In the genomic region with DNA sequence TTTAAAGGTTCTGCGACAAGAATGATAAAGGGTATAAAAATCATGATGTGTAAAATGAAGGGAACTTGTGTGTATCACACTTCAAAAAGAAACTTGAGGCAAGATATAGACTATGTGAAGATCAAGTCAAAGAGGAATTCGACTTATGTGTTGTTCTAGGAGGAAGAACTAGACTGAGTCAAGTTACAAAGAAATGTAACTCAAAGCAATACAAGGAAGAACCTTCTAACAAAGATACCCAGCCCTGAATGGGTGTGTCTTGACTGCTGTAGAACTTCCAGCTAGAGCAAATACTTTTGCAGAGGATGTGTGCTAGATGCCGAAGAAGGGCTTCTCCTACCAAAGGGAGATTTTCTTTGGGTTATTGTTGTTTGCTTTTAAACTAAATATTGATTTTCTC, we compare ENCODE assay signal across 16 cellular contexts. TPM values are rescaled to one million over a fixed set of nuclear protein-coding genes. Genes with fewer than 3 reads are reported as not detected.
DNase-seq lines count a peak whose midpoint lies in the region; ATAC-seq and FAIRE-seq lines count a peak whose summit lies in the region.
"Had no signal": no experiment of that assay in that cellular context is flagged by ENCODE, and none has a peak within 500 bp of the region (broad histone marks: within the 10 kb centered on the region; RNA-seq: fewer than 3 reads in every experiment).

No MANE protein-coding gene starts in this region.

- no peaks in the 10 kb centered on the region for H3K36me3 ChIP-seq in small intestine (ENCODE audit: control insufficient read depth in 2 of 2, insufficient read depth in 2 of 2, low read length in 2 of 2)
- H3K36me3 ChIP-seq: thoracic aorta had no signal

- H3K27ac Mint-ChIP-seq in activated naive CD8-positive, alpha-beta T cell = no peak overlapping the region
- H3K27ac Mint-ChIP-seq in activated naive CD8-positive, alpha-beta T cell treated with anti-CD3 and anti-CD28 coated beads, Interleukin-2, amount 50 U/mL, for 24 hours = no peak overlapping the region
- peak overlapping the region; percentile 9 for H3K27ac Mint-ChIP-seq in T-helper 17 cell

- H3K9me3 Mint-ChIP-seq in activated naive CD8-positive, alpha-beta T cell (ENCODE audit: low read depth) = no peaks in the 10 kb centered on the region
- no peaks in the 10 kb centered on the region for H3K9me3 Mint-ChIP-seq in activated naive CD8-positive, alpha-beta T cell treated with anti-CD3 and anti-CD28 coated beads, Interleukin-2, amount 50 U/mL, for 24 hours

- H3K4me1 Mint-ChIP-seq in activated naive CD8-positive, alpha-beta T cell (ENCODE audit: low read depth) = peaks cover 36% of the 10 kb centered on the region
- peaks cover 22% of the 10 kb centered on the region for H3K4me1 Mint-ChIP-seq in activated naive CD8-positive, alpha-beta T cell treated with anti-CD3 and anti-CD28 coated beads, Interleukin-2, amount 50 U/mL, for 24 hours
- H3K4me1 Mint-ChIP-seq in T-helper 17 cell = peaks cover 38% of the 10 kb centered on the region

- no peak for DNase-seq in activated naive CD8-positive, alpha-beta T cell treated with anti-CD3 and anti-CD28 coated beads, Interleukin-2, amount 50 U/mL, for 24 hours
- DNase-seq in T-helper 17 cell (no peak), fibroblast of peridontal ligament (ENCODE audit: extremely low read depth) (peak; percentile 6), small intestine (peak; percentile 35), HT-29 (ENCODE audit: low spot score) (no peak), DMS153 treated with DMSO at 0.1 percent for 48 hours (lab: John Stamatoyannopoulos, UW; ENCODE audit: unreplicated experiment) (no peak)
- DNase-seq: activated CD8-positive, alpha-beta memory T cell treated with anti-CD3 and anti-CD28 coated beads for 24 hours; activated gamma-delta T cell treated with Interleukin-2 at 50 U/mL for 16 hours; DMS 273 treated with DMSO at 0.1 percent for 48 hours; HCEC 1CT; MM.1S; NCI-H2029; NCI-H524 treated with DMSO at 0.1 percent for 48 hours had no signal

- H3K27me3 Mint-ChIP-seq in activated naive CD8-positive, alpha-beta T cell = no peaks in the 10 kb centered on the region
- H3K27me3 Mint-ChIP-seq in activated naive CD8-positive, alpha-beta T cell treated with anti-CD3 and anti-CD28 coated beads, Interleukin-2, amount 50 U/mL, for 24 hours = no peaks in the 10 kb centered on the region
- H3K27me3 Mint-ChIP-seq in T-helper 17 cell = no peaks in the 10 kb centered on the region

- no peak for FAIRE-seq in small intestine (lab: Jason Lieb, UNC)

- H3K27me3 ChIP-seq in small intestine (ENCODE audit: control insufficient read depth in 2 of 2, insufficient read depth in 2 of 2, low read length in 2 of 2) = no peaks in the 10 kb centered on the region

- peaks cover 0 to 7% of the 10 kb centered on the region in 2 donors for H3K4me1 ChIP-seq in small intestine (ENCODE audit: control insufficient read depth in 2 of 2, insufficient read depth in 1 of 2, low read depth in 1 of 2, low read length in 1 of 2)

- no peak overlapping the region for H3K27ac ChIP-seq in small intestine (ENCODE audit: low read depth in 1 of 2, low read length in 1 of 2)
- H3K27ac ChIP-seq: thoracic aorta had no signal

- ATAC-seq in activated naive CD8-positive, alpha-beta T cell treated with anti-CD3 and anti-CD28 coated beads, Interleukin-2, amount 50 U/mL, for 24 hours = no peak
- no peak for ATAC-seq in T-helper 17 cell
- no peak for ATAC-seq in HG02938 (IDR thresholded peaks at IDR 0.05; ENCODE audit: unreplicated experiment)

- WGBS in small intestine, 3 donors = 66 to 73% (median 69%) methylated on average over 3 of the region's 3 CpGs

- no peaks in the 10 kb centered on the region for H3K9me3 ChIP-seq in T-helper 17 cell (ENCODE audit: control insufficient read depth, low read length, poor library complexity, severe bottlenecking)
- H3K9me3 ChIP-seq in small intestine (ENCODE audit: control insufficient read depth, low read depth) = no peaks in the 10 kb centered on the region
- H3K9me3 ChIP-seq: thoracic aorta had no signal

- no peak overlapping the region for H3K4me3 ChIP-seq in small intestine (ENCODE audit: low read depth in 1 of 2, low read length in 2 of 2)

- peaks cover 7% of the 10 kb centered on the region for H3K36me3 Mint-ChIP-seq in activated naive CD8-positive, alpha-beta T cell
- peaks cover 2% of the 10 kb centered on the region for H3K36me3 Mint-ChIP-seq in activated naive CD8-positive, alpha-beta T cell treated with anti-CD3 and anti-CD28 coated beads, Interleukin-2, amount 50 U/mL, for 24 hours (ENCODE audit: low read depth)
- peaks cover under 1% of the 10 kb centered on the region for H3K36me3 Mint-ChIP-seq in T-helper 17 cell (ENCODE audit: low read depth)

- peak overlapping the region; percentile 61 for H3K4me3 Mint-ChIP-seq in activated naive CD8-positive, alpha-beta T cell
- H3K4me3 Mint-ChIP-seq in activated naive CD8-positive, alpha-beta T cell treated with anti-CD3 and anti-CD28 coated beads, Interleukin-2, amount 50 U/mL, for 24 hours = no peak overlapping the region
- H3K4me3 Mint-ChIP-seq in T-helper 17 cell = no peak overlapping the region

RNA-seq across cellular contexts. Expression of a gene that starts 2.4 kb away (rescaled TPM):
- total RNA-seq in T-helper 17 cell = 1 to 10 TPM; 4.8 to 5.5 TPM
- 1 to 10 TPM; 1.8 to 3.7 (median 3.0) TPM for polyA plus RNA-seq in small intestine
- 9.9 and 13.8 TPM in 2 replicates for total RNA-seq in HT-29 (2014; rRNA removed; shearing (Covaris generic))

RNA-seq across cellular contexts. Expression of a gene that starts 3.7 kb away (rescaled TPM):
- total RNA-seq in T-helper 17 cell = 10 to 100 TPM; 17.5 to 18.7 TPM
- polyA plus RNA-seq in small intestine = 10 to 100 TPM in 1 of 3 donors, 1 to 10 TPM in 2; 4.5 to 10.5 (median 5.7) TPM
- 3.5 and 4.1 TPM in 2 replicates for total RNA-seq in HT-29 (2014; rRNA removed; shearing (Covaris generic))

Comparison
In these comparisons a context has a peak if more than half of its experiments do, and no peak if none do; other contexts are left out.
1. DNase-seq: peak in fibroblast of peridontal ligament (single experiment) and small intestine (single experiment); none in activated naive CD8-positive, alpha-beta T cell treated with anti-CD3 and anti-CD28 coated beads, Interleukin-2, amount 50 U/mL, for 24 hours (single experiment), T-helper 17 cell (0 of 3), HT-29 (single experiment) and DMS153 treated with DMSO at 0.1 percent for 48 hours (single experiment).